In genomic region chr4:31124008-31124645, GRCh38 we compare ENCODE assay signal across 15 cellular contexts.
A peak's percentile ranks its signal among the peaks of the same experiment; 100 is the strongest.
DNase-seq lines count a peak whose midpoint lies in the region; ATAC-seq and TF ChIP-seq lines count a peak whose summit lies in the region.
"Had no signal": no experiment of that assay in that cellular context is flagged by ENCODE, and none has a peak within 500 bp of the region (broad histone marks: within the 10 kb centered on the region; RNA-seq: fewer than 3 reads in every experiment).

No MANE protein-coding gene starts in this region.

- no peak for TF ChIP-seq POLR2A in Peyer's patch (IDR thresholded peaks at IDR 0.05)

- H3K4me3 Mint-ChIP-seq in nephron progenitor cell: no peak overlapping the region
- no peak overlapping the region for H3K4me3 Mint-ChIP-seq in activated T-cell treated with anti-CD3 and anti-CD28 coated beads, Interleukin-2, amount 50 U/mL, for 72 hours
- H3K4me3 Mint-ChIP-seq in activated naive CD8-positive, alpha-beta T cell treated with anti-CD3 and anti-CD28 coated beads for 36 hours: no peak overlapping the region
- H3K4me3 Mint-ChIP-seq: CD14-positive monocyte; CD4-positive, alpha-beta memory T cell; H9 had no signal

- peak overlapping the region; percentile 15 for H3K27ac Mint-ChIP-seq in nephron progenitor cell
- H3K27ac Mint-ChIP-seq in activated T-cell treated with anti-CD3 and anti-CD28 coated beads, Interleukin-2, amount 50 U/mL, for 72 hours: no peak overlapping the region
- no peak overlapping the region for H3K27ac Mint-ChIP-seq in activated naive CD8-positive, alpha-beta T cell treated with anti-CD3 and anti-CD28 coated beads for 36 hours
- H3K27ac Mint-ChIP-seq: CD4-positive, alpha-beta memory T cell; H9 had no signal

- peak overlapping the region; percentile 20; the same call in 1 of the 2 replicates for H2AFZ ChIP-seq in OCI-LY3 (ENCODE audit: low read depth, low read length)

- no peak for ATAC-seq in activated T-cell treated with anti-CD3 and anti-CD28 coated beads, Interleukin-2, amount 50 U/mL, for 72 hours (replicated peaks in 1 of 2)

- H3K79me2 ChIP-seq in OCI-LY3 (ENCODE audit: low read length): no peaks in the 10 kb centered on the region

- H3K27ac ChIP-seq in OCI-LY3 (ENCODE audit: low read length): no peak overlapping the region
- H3K27ac ChIP-seq in Peyer's patch: peak overlapping the region in 1 of 4 donors; percentile 12
- H3K27ac ChIP-seq: BLaER1 had no signal

- H3K4me3 ChIP-seq in OCI-LY3 (ENCODE audit: low read length) (no peak overlapping the region), Peyer's patch (peak overlapping the region in 1 of 4 donors; percentile 17)
- H3K4me3 ChIP-seq: BLaER1 had no signal

- H3K9me3 Mint-ChIP-seq in nephron progenitor cell: no peaks in the 10 kb centered on the region
- H3K9me3 Mint-ChIP-seq in activated T-cell treated with anti-CD3 and anti-CD28 coated beads, Interleukin-2, amount 50 U/mL, for 72 hours: peaks cover 0 to 9% of the 10 kb centered on the region in 2 donors
- H3K9me3 Mint-ChIP-seq in activated naive CD8-positive, alpha-beta T cell treated with anti-CD3 and anti-CD28 coated beads for 36 hours: peaks cover under 1% of the 10 kb centered on the region
- H3K9me3 Mint-ChIP-seq: H9 had no signal

- 0 out of 2 replicates have a peak overlapping the region, but pooled peaks have one; percentile 12 for H3K4me2 ChIP-seq in OCI-LY3 (ENCODE audit: low read length)
- H3K4me2 ChIP-seq: BLaER1 had no signal

- H3K9me3 ChIP-seq in OCI-LY3 (ENCODE audit: insufficient read depth, low read length) (no peaks in the 10 kb centered on the region), Peyer's patch (no peaks in the 10 kb centered on the region)
- H3K9me3 ChIP-seq: BLaER1 had no signal

- H3K36me3 Mint-ChIP-seq in nephron progenitor cell (ENCODE audit: low read depth): no peaks in the 10 kb centered on the region
- no peaks in the 10 kb centered on the region for H3K36me3 Mint-ChIP-seq in activated T-cell treated with anti-CD3 and anti-CD28 coated beads, Interleukin-2, amount 50 U/mL, for 72 hours (ENCODE audit: insufficient read depth in 2 of 2)
- no peaks in the 10 kb centered on the region for H3K36me3 Mint-ChIP-seq in activated naive CD8-positive, alpha-beta T cell treated with anti-CD3 and anti-CD28 coated beads for 36 hours
- H3K36me3 Mint-ChIP-seq: CD14-positive monocyte; CD4-positive, alpha-beta memory T cell had no signal

- no peak overlapping the region for H3K9ac ChIP-seq in OCI-LY3 (ENCODE audit: low read length)
- H3K9ac ChIP-seq: BLaER1 had no signal

- H3K4me1 Mint-ChIP-seq in nephron progenitor cell: no peaks in the 10 kb centered on the region
- H3K4me1 Mint-ChIP-seq in activated T-cell treated with anti-CD3 and anti-CD28 coated beads, Interleukin-2, amount 50 U/mL, for 72 hours (ENCODE audit: low read depth): no peaks in the 10 kb centered on the region
- H3K4me1 Mint-ChIP-seq in activated naive CD8-positive, alpha-beta T cell treated with anti-CD3 and anti-CD28 coated beads for 36 hours: no peaks in the 10 kb centered on the region
- H3K4me1 Mint-ChIP-seq: CD14-positive monocyte; CD4-positive, alpha-beta memory T cell had no signal

- DNase-seq in NCI-H2227 (lab: John Stamatoyannopoulos, UW; ENCODE audit: unreplicated experiment) (peak; percentile 1), NCI-H2227 treated with DMSO at 0.1 percent for 48 hours (lab: John Stamatoyannopoulos, UW) (no peak), NCI-H146 (lab: John Stamatoyannopoulos, UW) (peak; percentile 76), nephron progenitor cell (no peak), Peyer's patch (no peak)
- no peak for DNase-seq in activated T-cell treated with anti-CD3 and anti-CD28 coated beads, Interleukin-2, amount 50 U/mL, for 72 hours
- DNase-seq in activated naive CD8-positive, alpha-beta T cell treated with anti-CD3 and anti-CD28 coated beads for 36 hours: no peak
- DNase-seq: 8988T; CD4-positive, alpha-beta memory T cell; DND-41; EL; H9 had no signal

- H3K27me3 Mint-ChIP-seq in nephron progenitor cell (ENCODE audit: low read depth, poor library complexity): no peaks in the 10 kb centered on the region
- no peaks in the 10 kb centered on the region for H3K27me3 Mint-ChIP-seq in activated T-cell treated with anti-CD3 and anti-CD28 coated beads, Interleukin-2, amount 50 U/mL, for 72 hours (ENCODE audit: low read depth)
- no peaks in the 10 kb centered on the region for H3K27me3 Mint-ChIP-seq in activated naive CD8-positive, alpha-beta T cell treated with anti-CD3 and anti-CD28 coated beads for 36 hours
- H3K27me3 Mint-ChIP-seq: CD4-positive, alpha-beta memory T cell had no signal

- no peaks in the 10 kb centered on the region for H3K36me3 ChIP-seq in OCI-LY3 (replicated peaks; ENCODE audit: low read depth, low read length)
- H3K36me3 ChIP-seq in Peyer's patch: no peaks in the 10 kb centered on the region
- H3K36me3 ChIP-seq: BLaER1 had no signal

- no peaks in the 10 kb centered on the region for H4K20me1 ChIP-seq in OCI-LY3 (ENCODE audit: insufficient read depth, low read length)
- H4K20me1 ChIP-seq: BLaER1 had no signal

- TF ChIP-seq CTCF in OCI-LY3 (IDR thresholded peaks at IDR 0.05; ENCODE audit: low read depth, low read length) (no peak), nephron progenitor cell (IDR thresholded peaks at IDR 0.05) (no peak), Peyer's patch (IDR thresholded peaks at IDR 0.05) (peak in 2 of 6 experiments; percentile 22 to 29)

- H3K27me3 ChIP-seq in OCI-LY3 (ENCODE audit: low read depth, low read length) (no peaks in the 10 kb centered on the region), Peyer's patch (no peaks in the 10 kb centered on the region)
- H3K27me3 ChIP-seq: BLaER1 had no signal

- H3K4me1 ChIP-seq in OCI-LY3 (ENCODE audit: low read length): no peaks in the 10 kb centered on the region
- no peaks in the 10 kb centered on the region for H3K4me1 ChIP-seq in Peyer's patch
- H3K4me1 ChIP-seq: BLaER1 had no signal

Comparison
In these comparisons a context has a peak if more than half of its experiments do, and no peak if none do; other contexts are left out.
1. DNase-seq: peak in NCI-H2227 (single experiment) and NCI-H146 (single experiment); none in NCI-H2227 treated with DMSO at 0.1 percent for 48 hours (single experiment), nephron progenitor cell (single experiment), Peyer's patch (0 of 3), activated T-cell treated with anti-CD3 and anti-CD28 coated beads, Interleukin-2, amount 50 U/mL, for 72 hours (0 of 2) and activated naive CD8-positive, alpha-beta T cell treated with anti-CD3 and anti-CD28 coated beads for 36 hours (single experiment).